11 cellular contexts compared by ENCODE assay signal in the genomic region with DNA sequence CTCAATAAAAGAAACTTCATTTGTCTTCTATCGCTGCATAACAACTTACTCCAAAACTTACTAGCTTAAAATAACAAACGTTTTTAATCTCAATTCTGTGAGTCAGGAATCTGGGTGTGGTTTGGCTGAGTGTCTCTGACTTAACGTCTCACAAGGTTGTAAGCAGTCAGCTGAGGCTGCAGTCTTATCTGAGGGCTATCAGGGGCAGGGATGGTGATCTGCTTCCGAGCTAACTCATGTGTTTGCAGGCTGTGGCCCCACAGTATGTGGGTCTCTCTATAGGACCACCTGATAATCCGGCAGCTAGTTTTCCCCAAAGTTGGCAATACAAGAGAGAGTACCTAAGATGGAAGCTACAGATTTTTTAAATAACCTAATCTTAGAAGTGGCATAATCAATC.
DNase-seq lines count a peak whose midpoint lies in the region; ATAC-seq, FAIRE-seq and TF ChIP-seq lines count a peak whose summit lies in the region.
"Had no signal": no experiment of that assay in that cellular context is flagged by ENCODE, and none has a peak within 500 bp of the region (broad histone marks: within the 10 kb centered on the region; RNA-seq: fewer than 3 reads in every experiment).

No MANE protein-coding gene starts in this region.

- H3K36me3 Mint-ChIP-seq in GM23338 (ENCODE audit: low read depth) (0 out of 3 replicates have a peak, but pooled peaks cover 3% of the 10 kb centered on the region), T-helper 17 cell (ENCODE audit: low read depth) (peaks cover 6% of the 10 kb centered on the region)

- ATAC-seq in GM23338 (peak; percentile 49), T-helper 17 cell (no peak), GM21619 (IDR thresholded peaks at IDR 0.05; ENCODE audit: unreplicated experiment) (no peak)

- DNase-seq in GM23338 (ENCODE audit: low spot score): peak; percentile 21
- no peak for DNase-seq in T-helper 17 cell
- peak; percentile 85 for DNase-seq in fibroblast of pulmonary artery (ENCODE audit: low read depth)
- DNase-seq in pulmonary artery endothelial cell (ENCODE audit: low read depth, low spot score): peak; percentile 37
- no peak for DNase-seq in stimulated activated CD4-positive, alpha-beta T cell treated with anti-CD3 and anti-CD28 coated beads, Interleukin-4, amount 100 ng/mL, for 1 hour
- DNase-seq in frontal cortex (ENCODE audit: low spot score in 2 of 2): no peak
- no peak for DNase-seq in NCI-H69 (lab: John Stamatoyannopoulos, UW)
- DNase-seq: activated B cell treated with CpG ODN at 0.5 μM for 24 hours, GDM1 had no signal

- H3K27ac Mint-ChIP-seq in GM23338: peak overlapping the region; percentile 72
- H3K27ac Mint-ChIP-seq in T-helper 17 cell: peak overlapping the region; percentile 71

- 0 out of 2 replicates have a peak, but pooled peaks cover 5% of the 10 kb centered on the region for H3K9me2 ChIP-seq in GM23338 (ENCODE audit: insufficient read depth)

- H3F3A ChIP-seq in GM23338 (replicated peaks; ENCODE audit: low read depth): 0 out of 2 replicates have a peak, but pooled peaks cover 3% of the 10 kb centered on the region

- no peak overlapping the region for H2AFZ ChIP-seq in GM23338

- H4K20me1 ChIP-seq in GM23338 (replicated peaks; ENCODE audit: insufficient read depth): no peaks in the 10 kb centered on the region

- no peaks in the 10 kb centered on the region for H3K79me2 ChIP-seq in GM23338 (replicated peaks; ENCODE audit: insufficient read depth)

- no peaks in the 10 kb centered on the region for H3K36me3 ChIP-seq in GM23338 (ENCODE audit: insufficient read depth)

- no peaks in the 10 kb centered on the region for H3K27me3 ChIP-seq in GM23338 (ENCODE audit: insufficient read depth)

- no peaks in the 10 kb centered on the region for H3K9me3 Mint-ChIP-seq in GM23338
- H3K9me3 Mint-ChIP-seq: activated B cell treated with CpG ODN at 0.5 μM for 24 hours; dendritic cell treated with granulocyte-macrophage colony-stimulating factor and Interleukin-4, amounts not matched to agents 40 ng/mL and 50 ng/mL, for 4 days had no signal

- H3K4me3 Mint-ChIP-seq in GM23338: no peak overlapping the region
- H3K4me3 Mint-ChIP-seq in T-helper 17 cell: no peak overlapping the region
- H3K4me3 Mint-ChIP-seq: activated B cell treated with CpG ODN at 0.5 μM for 24 hours had no signal

- H3K27me3 Mint-ChIP-seq in GM23338 (ENCODE audit: insufficient read depth, low read depth, poor library complexity) (peaks cover 8% of the 10 kb centered on the region), T-helper 17 cell (no peaks in the 10 kb centered on the region)
- H3K27me3 Mint-ChIP-seq: activated B cell treated with CpG ODN at 0.5 μM for 24 hours had no signal

- peaks cover 56% of the 10 kb centered on the region for H3K4me1 ChIP-seq in GM23338 (ENCODE audit: insufficient read depth)

- no peak for FAIRE-seq in frontal cortex (lab: Jason Lieb, UNC)

- H3K4me1 Mint-ChIP-seq in GM23338: peaks cover 62% of the 10 kb centered on the region
- H3K4me1 Mint-ChIP-seq in T-helper 17 cell: peaks cover 17% of the 10 kb centered on the region

- no peaks in the 10 kb centered on the region for H3K9me3 ChIP-seq in T-helper 17 cell (ENCODE audit: control insufficient read depth, low read length, poor library complexity, severe bottlenecking)

- no peak overlapping the region for H3K4me3 ChIP-seq in GM23338
- H3K4me3 ChIP-seq in fibroblast of pulmonary artery (replicated peaks; ENCODE audit: low read depth, low read length): peak overlapping the region; percentile 54

- peak overlapping the region; percentile 87 for H3K27ac ChIP-seq in GM23338 (ENCODE audit: low read depth)

- TF ChIP-seq CTCF in GM23338 (conservative IDR thresholded peaks at IDR 0.05; ENCODE audit: low read depth in 2 of 2): no peak
- TF ChIP-seq CTCF in fibroblast of pulmonary artery (IDR thresholded peaks at IDR 0.05; ENCODE audit: low read length, missing control alignments): no peak

- H3K4me2 ChIP-seq in GM23338: peak overlapping the region; percentile 30; the same call in 1 of the 2 replicates

TF ChIP-seq in GM23338, 12 proteins besides CTCF, POLR2A, EP300 and RAD21:
- no peak for TF ChIP-seq JUNB (IDR thresholded peaks at IDR 0.05; ENCODE audit: unreplicated experiment)
- TF ChIP-seq, protein P1, sequence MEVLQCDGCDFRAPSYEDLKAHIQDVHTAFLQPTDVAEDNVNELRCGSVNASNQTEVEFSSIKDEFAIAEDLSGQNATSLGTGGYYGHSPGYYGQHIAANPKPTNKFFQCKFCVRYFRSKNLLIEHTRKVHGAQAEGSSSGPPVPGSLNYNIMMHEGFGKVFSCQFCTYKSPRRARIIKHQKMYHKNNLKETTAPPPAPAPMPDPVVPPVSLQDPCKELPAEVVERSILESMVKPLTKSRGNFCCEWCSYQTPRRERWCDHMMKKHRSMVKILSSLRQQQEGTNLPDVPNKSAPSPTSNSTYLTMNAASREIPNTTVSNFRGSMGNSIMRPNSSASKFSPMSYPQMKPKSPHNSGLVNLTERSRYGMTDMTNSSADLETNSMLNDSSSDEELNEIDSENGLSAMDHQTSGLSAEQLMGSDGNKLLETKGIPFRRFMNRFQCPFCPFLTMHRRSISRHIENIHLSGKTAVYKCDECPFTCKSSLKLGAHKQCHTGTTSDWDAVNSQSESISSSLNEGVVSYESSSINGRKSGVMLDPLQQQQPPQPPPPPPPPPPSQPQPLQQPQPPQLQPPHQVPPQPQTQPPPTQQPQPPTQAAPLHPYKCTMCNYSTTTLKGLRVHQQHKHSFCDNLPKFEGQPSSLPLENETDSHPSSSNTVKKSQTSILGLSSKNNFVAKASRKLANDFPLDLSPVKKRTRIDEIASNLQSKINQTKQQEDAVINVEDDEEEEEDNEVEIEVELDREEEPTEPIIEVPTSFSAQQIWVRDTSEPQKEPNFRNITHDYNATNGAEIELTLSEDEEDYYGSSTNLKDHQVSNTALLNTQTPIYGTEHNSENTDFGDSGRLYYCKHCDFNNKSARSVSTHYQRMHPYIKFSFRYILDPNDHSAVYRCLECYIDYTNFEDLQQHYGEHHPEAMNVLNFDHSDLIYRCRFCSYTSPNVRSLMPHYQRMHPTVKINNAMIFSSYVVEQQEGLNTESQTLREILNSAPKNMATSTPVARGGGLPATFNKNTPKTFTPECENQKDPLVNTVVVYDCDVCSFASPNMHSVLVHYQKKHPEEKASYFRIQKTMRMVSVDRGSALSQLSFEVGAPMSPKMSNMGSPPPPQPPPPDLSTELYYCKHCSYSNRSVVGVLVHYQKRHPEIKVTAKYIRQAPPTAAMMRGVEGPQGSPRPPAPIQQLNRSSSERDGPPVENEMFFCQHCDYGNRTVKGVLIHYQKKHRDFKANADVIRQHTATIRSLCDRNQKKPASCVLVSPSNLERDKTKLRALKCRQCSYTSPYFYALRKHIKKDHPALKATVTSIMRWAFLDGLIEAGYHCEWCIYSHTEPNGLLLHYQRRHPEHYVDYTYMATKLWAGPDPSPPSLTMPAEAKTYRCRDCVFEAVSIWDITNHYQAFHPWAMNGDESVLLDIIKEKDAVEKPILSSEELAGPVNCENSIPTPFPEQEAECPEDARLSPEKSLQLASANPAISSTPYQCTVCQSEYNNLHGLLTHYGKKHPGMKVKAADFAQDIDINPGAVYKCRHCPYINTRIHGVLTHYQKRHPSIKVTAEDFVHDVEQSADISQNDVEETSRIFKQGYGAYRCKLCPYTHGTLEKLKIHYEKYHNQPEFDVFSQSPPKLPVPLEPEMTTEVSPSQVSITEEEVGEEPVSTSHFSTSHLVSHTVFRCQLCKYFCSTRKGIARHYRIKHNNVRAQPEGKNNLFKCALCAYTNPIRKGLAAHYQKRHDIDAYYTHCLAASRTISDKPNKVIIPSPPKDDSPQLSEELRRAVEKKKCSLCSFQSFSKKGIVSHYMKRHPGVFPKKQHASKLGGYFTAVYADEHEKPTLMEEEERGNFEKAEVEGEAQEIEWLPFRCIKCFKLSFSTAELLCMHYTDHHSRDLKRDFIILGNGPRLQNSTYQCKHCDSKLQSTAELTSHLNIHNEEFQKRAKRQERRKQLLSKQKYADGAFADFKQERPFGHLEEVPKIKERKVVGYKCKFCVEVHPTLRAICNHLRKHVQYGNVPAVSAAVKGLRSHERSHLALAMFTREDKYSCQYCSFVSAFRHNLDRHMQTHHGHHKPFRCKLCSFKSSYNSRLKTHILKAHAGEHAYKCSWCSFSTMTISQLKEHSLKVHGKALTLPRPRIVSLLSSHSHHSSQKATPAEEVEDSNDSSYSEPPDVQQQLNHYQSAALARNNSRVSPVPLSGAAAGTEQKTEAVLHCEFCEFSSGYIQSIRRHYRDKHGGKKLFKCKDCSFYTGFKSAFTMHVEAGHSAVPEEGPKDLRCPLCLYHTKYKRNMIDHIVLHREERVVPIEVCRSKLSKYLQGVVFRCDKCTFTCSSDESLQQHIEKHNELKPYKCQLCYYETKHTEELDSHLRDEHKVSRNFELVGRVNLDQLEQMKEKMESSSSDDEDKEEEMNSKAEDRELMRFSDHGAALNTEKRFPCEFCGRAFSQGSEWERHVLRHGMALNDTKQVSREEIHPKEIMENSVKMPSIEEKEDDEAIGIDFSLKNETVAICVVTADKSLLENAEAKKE (CRISPR knock-in tag; IDR thresholded peaks at IDR 0.05): no peak
- no peak for TF ChIP-seq ETS1 (IDR thresholded peaks at IDR 0.05)
TF ChIP-seq in GM23338: peak in this region for 0.

Comparison
In these comparisons a context has a peak if more than half of its experiments do, and no peak if none do; other contexts are left out.
1. DNase-seq: peak in GM23338 (single experiment), fibroblast of pulmonary artery (single experiment) and pulmonary artery endothelial cell (single experiment); none in T-helper 17 cell (0 of 3), stimulated activated CD4-positive, alpha-beta T cell treated with anti-CD3 and anti-CD28 coated beads, Interleukin-4, amount 100 ng/mL, for 1 hour (single experiment), frontal cortex (0 of 2) and NCI-H69 (single experiment).